ENCODE assay signal across 12 cellular contexts in genomic region chr14:74569826-74570591, GRCh38. TPM values are rescaled to one million over a fixed set of nuclear protein-coding genes. Genes with fewer than 3 reads are reported as not detected.
DNase-seq lines count a peak whose midpoint lies in the region; ATAC-seq, FAIRE-seq and TF ChIP-seq lines count a peak whose summit lies in the region.
"Had no signal": no experiment of that assay in that cellular context is flagged by ENCODE, and none has a peak within 500 bp of the region (broad histone marks: within the 10 kb centered on the region; RNA-seq: fewer than 3 reads in every experiment).

No MANE protein-coding gene starts in this region.

- intact Hi-C loops in heart right ventricle (cut with DNase I) = no loop called here
- intact Hi-C loops in cardiac septum (cut with DNase I) = no loop called here
- intact Hi-C loops in colonic mucosa (cut with DNase I) = no loop called here

- no peak for FAIRE-seq in RCC 7860 (lab: Jason Lieb, UNC)
- FAIRE-seq: H54 had no signal

- no peak for TF ChIP-seq CTCF in heart right ventricle (IDR thresholded peaks at IDR 0.05)
- no peak for TF ChIP-seq CTCF in colonic mucosa (IDR thresholded peaks at IDR 0.05)
- TF ChIP-seq CTCF in mesothelial cell of epicardium (IDR thresholded peaks at IDR 0.05; ENCODE audit: unreplicated experiment) = no peak
- no peak for TF ChIP-seq CTCF in endodermal cell (conservative IDR thresholded peaks at IDR 0.05)

- H3K9me3 Mint-ChIP-seq in mesothelial cell of epicardium (no peaks in the 10 kb centered on the region), endodermal cell (no peaks in the 10 kb centered on the region)
- H3K9me3 Mint-ChIP-seq: activated naive CD4-positive, alpha-beta T cell treated with anti-CD3 and anti-CD28 coated beads, Interleukin-2, amount 10 ng/mL, durations not matched to agents 7 days and 5 days had no signal

- no peaks in the 10 kb centered on the region for H3K9me3 ChIP-seq in heart right ventricle
- H3K9me3 ChIP-seq in colonic mucosa = no peaks in the 10 kb centered on the region
- no peaks in the 10 kb centered on the region for H3K9me3 ChIP-seq in endodermal cell (ENCODE audit: control insufficient read depth, low read length)

- H3K27me3 Mint-ChIP-seq in mesothelial cell of epicardium (ENCODE audit: low read depth) (no peaks in the 10 kb centered on the region), endodermal cell (ENCODE audit: insufficient read depth) (no peaks in the 10 kb centered on the region)

- peaks cover 12 to 82% (median 50%) of the 10 kb centered on the region in 9 donors for H3K4me1 ChIP-seq in heart right ventricle
- H3K4me1 ChIP-seq in colonic mucosa = no peaks in the 10 kb centered on the region
- no peaks in the 10 kb centered on the region for H3K4me1 ChIP-seq in urinary bladder (ENCODE audit: insufficient read depth)
- no peaks in the 10 kb centered on the region for H3K4me1 ChIP-seq in endodermal cell (ENCODE audit: control insufficient read depth, insufficient read depth, low read length)

- no peak overlapping the region for H3K4me3 Mint-ChIP-seq in mesothelial cell of epicardium
- H3K4me3 Mint-ChIP-seq in endodermal cell = no peak overlapping the region
- H3K4me3 Mint-ChIP-seq: activated naive CD4-positive, alpha-beta T cell treated with anti-CD3 and anti-CD28 coated beads, Interleukin-2, amount 10 ng/mL, durations not matched to agents 7 days and 5 days had no signal

- H3K27me3 ChIP-seq in heart right ventricle (no peaks in the 10 kb centered on the region), colonic mucosa (no peaks in the 10 kb centered on the region), endodermal cell (ENCODE audit: control insufficient read depth, insufficient read depth, low read length, poor library complexity, severe bottlenecking) (no peaks in the 10 kb centered on the region)

- H3K4me3 ChIP-seq in heart right ventricle (no peak overlapping the region), colonic mucosa (no peak overlapping the region), urinary bladder (ENCODE audit: low read depth, low read length) (no peak overlapping the region), endodermal cell (ENCODE audit: low read length) (no peak overlapping the region)

- H3K9ac ChIP-seq in colonic mucosa (ENCODE audit: low read depth in 2 of 2, low read length in 2 of 2) (no peak overlapping the region), endodermal cell (ENCODE audit: extremely low read depth, low read length, poor library complexity, severe bottlenecking) (no peak overlapping the region)

- H3K27ac Mint-ChIP-seq in mesothelial cell of epicardium (peak overlapping the region; percentile 89), endodermal cell (no peak overlapping the region)
- H3K27ac Mint-ChIP-seq: activated naive CD4-positive, alpha-beta T cell treated with anti-CD3 and anti-CD28 coated beads, Interleukin-2, amount 10 ng/mL, durations not matched to agents 7 days and 5 days had no signal

- no peaks in the 10 kb centered on the region for H3K36me3 Mint-ChIP-seq in mesothelial cell of epicardium
- no peaks in the 10 kb centered on the region for H3K36me3 Mint-ChIP-seq in endodermal cell (ENCODE audit: low read depth)
- H3K36me3 Mint-ChIP-seq: activated naive CD4-positive, alpha-beta T cell treated with anti-CD3 and anti-CD28 coated beads, Interleukin-2, amount 10 ng/mL, durations not matched to agents 7 days and 5 days had no signal

- WGBS in heart right ventricle, 2 donors = 66 to 72% methylated on average over 8 of the region's 8 CpGs
- 49% methylated on average over 8 of the region's 8 CpGs for WGBS in urinary bladder
- 74 to 83% methylated on average over 5 to 8 of the region's 8 CpGs for WGBS in endodermal cell (ENCODE audit: insufficient coverage in 1 of 2, insufficient read length in 1 of 2), 2 experiments

- no peak for DNase-seq in heart right ventricle
- DNase-seq in cardiac septum (ENCODE audit: low spot score) = no peak
- DNase-seq in colonic mucosa = no peak
- DNase-seq in mesothelial cell of epicardium (ENCODE audit: low spot score in 2 of 2, unreplicated experiment in 2 of 2) = no peak
- DNase-seq in endodermal cell = no peak
- no peak for DNase-seq in RCC 7860 (ENCODE audit: low spot score)
- DNase-seq: activated CD4-positive, alpha-beta T cell treated with anti-CD3 and anti-CD28 coated beads for 1 hour; activated naive CD4-positive, alpha-beta T cell treated with anti-CD3 and anti-CD28 coated beads, Interleukin-2, amount 10 ng/mL, durations not matched to agents 7 days and 5 days; RPMI8226 had no signal

- H3K4me1 Mint-ChIP-seq in mesothelial cell of epicardium (peaks cover 90% of the 10 kb centered on the region), endodermal cell (peaks cover 7% of the 10 kb centered on the region)

- H3K27ac ChIP-seq in heart right ventricle (peak overlapping the region in 6 of 10 donors; percentile 39 to 88 (median 68)), colonic mucosa (peak overlapping the region; percentile 33), urinary bladder (ENCODE audit: low read depth) (peak overlapping the region; percentile 58), endodermal cell (ENCODE audit: low read depth, low read length) (no peak overlapping the region)

- ATAC-seq in heart right ventricle (peak in 1 of 8 donors; percentile 15), GM19463 (IDR thresholded peaks at IDR 0.05; ENCODE audit: unreplicated experiment) (no peak)

- no peaks in the 10 kb centered on the region for H3K36me3 ChIP-seq in heart right ventricle
- H3K36me3 ChIP-seq in colonic mucosa = no peaks in the 10 kb centered on the region
- no peaks in the 10 kb centered on the region for H3K36me3 ChIP-seq in urinary bladder (ENCODE audit: insufficient read depth)
- H3K36me3 ChIP-seq in endodermal cell (ENCODE audit: control insufficient read depth, insufficient read depth, low read length) = no peaks in the 10 kb centered on the region

RNA-seq across cellular contexts. Expression of gene LTBP2, which starts 42.0 kb away (rescaled TPM):
- 10 to 100 TPM in 9 of 10 donors, 1 to 10 TPM in 1; 7.1 to 50.3 (median 18.5) TPM for total RNA-seq in heart right ventricle
- 1 to 10 TPM; 3.5 TPM for polyA plus RNA-seq in heart right ventricle
- 93.7 TPM for total RNA-seq in cardiac septum
- total RNA-seq in colonic mucosa = 1 to 10 TPM; 1.9 to 3.7 TPM
- 2.9 to 3.4 TPM (median 3.4 TPM) in 3 replicates for total RNA-seq in mesothelial cell of epicardium
- 26.7 TPM for total RNA-seq in urinary bladder
- polyA plus RNA-seq in urinary bladder = 6.8 TPM
- total RNA-seq in endodermal cell = 1 to 10 TPM; 1.7 to 2.9 TPM
- 2.4 TPM for polyA plus RNA-seq in endodermal cell (2013, experiment 1 of 2)
- 2.8 TPM for polyA plus RNA-seq in endodermal cell (2013, experiment 2 of 2)
